ENCODE assay signal across 2 cellular contexts in the genomic region with DNA sequence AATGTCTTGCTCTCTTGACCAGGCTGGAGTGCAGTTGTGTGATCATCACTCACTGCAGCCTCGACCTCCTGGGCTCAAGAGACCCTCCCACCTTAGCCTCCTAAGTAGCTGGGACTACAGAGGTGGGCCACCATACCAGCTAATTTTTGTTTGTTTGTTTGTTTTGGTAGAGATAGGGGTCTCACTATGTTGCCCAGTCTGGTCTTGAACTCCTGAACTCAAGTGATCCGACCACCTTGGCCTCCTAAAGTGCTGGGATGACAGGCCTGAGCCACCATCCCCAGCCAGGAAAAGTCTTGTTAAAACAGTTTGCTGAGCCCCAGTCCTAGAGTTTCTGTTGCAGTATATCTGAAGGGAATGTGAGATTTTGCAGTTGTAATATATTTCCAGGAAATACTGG.
TF ChIP-seq lines count a peak whose summit lies in the region.

No MANE protein-coding gene starts in this region.

TF ChIP-seq in HepG2, 621 proteins besides CTCF, POLR2A, EP300 and RAD21:
- 0 out of 2 replicates have a peak, but pooled peaks have one; percentile 40 for TF ChIP-seq ZNF121 (CRISPR knock-in tag; IDR thresholded peaks at IDR 0.05)
- TF ChIP-seq ZNF660 (CRISPR knock-in tag; IDR thresholded peaks at IDR 0.05; ENCODE audit: borderline replicate concordance, low read depth), result no peak
- no peak for TF ChIP-seq SMC3 (IDR thresholded peaks at IDR 0.05; ENCODE audit: low read length)
- TF ChIP-seq, protein P1, sequence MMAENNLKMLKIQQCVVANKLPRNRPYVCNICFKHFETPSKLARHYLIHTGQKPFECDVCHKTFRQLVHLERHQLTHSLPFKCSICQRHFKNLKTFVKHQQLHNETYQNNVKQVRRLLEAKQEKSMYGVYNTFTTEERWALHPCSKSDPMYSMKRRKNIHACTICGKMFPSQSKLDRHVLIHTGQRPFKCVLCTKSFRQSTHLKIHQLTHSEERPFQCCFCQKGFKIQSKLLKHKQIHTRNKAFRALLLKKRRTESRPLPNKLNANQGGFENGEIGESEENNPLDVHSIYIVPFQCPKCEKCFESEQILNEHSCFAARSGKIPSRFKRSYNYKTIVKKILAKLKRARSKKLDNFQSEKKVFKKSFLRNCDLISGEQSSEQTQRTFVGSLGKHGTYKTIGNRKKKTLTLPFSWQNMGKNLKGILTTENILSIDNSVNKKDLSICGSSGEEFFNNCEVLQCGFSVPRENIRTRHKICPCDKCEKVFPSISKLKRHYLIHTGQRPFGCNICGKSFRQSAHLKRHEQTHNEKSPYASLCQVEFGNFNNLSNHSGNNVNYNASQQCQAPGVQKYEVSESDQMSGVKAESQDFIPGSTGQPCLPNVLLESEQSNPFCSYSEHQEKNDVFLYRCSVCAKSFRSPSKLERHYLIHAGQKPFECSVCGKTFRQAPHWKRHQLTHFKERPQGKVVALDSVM (CRISPR knock-in tag; IDR thresholded peaks at IDR 0.05), result no peak
- no peak for TF ChIP-seq TCF12 (IDR thresholded peaks at IDR 0.05)
- TF ChIP-seq TCF12 (CRISPR knock-in tag; IDR thresholded peaks at IDR 0.05), result no peak

TF ChIP-seq in K562, 482 proteins besides CTCF, POLR2A, EP300 and RAD21:
- TF ChIP-seq, protein P2, sequence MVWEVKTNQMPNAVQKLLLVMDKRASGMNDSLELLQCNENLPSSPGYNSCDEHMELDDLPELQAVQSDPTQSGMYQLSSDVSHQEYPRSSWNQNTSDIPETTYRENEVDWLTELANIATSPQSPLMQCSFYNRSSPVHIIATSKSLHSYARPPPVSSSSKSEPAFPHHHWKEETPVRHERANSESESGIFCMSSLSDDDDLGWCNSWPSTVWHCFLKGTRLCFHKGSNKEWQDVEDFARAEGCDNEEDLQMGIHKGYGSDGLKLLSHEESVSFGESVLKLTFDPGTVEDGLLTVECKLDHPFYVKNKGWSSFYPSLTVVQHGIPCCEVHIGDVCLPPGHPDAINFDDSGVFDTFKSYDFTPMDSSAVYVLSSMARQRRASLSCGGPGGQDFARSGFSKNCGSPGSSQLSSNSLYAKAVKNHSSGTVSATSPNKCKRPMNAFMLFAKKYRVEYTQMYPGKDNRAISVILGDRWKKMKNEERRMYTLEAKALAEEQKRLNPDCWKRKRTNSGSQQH (CRISPR knock-in tag; IDR thresholded peaks at IDR 0.05), result no peak
- TF ChIP-seq ZNF121 (CRISPR knock-in tag; conservative IDR thresholded peaks at IDR 0.05), result peak; percentile 52
- no peak for TF ChIP-seq HLTF (IDR thresholded peaks at IDR 0.05)
- no peak for TF ChIP-seq SREBF1 (IDR thresholded peaks at IDR 0.05; ENCODE audit: borderline replicate concordance, low read depth, low read length)
- TF ChIP-seq CBX3 (IDR thresholded peaks at IDR 0.05; ENCODE audit: borderline replicate concordance in 1 of 2, low read length in 2 of 2), result no peak
- TF ChIP-seq PHF21A (IDR thresholded peaks at IDR 0.05; ENCODE audit: borderline replicate concordance, low read depth), result no peak
- TF ChIP-seq ZNF507 (tag; conservative IDR thresholded peaks at IDR 0.05), result no peak
